ENCODE assay signal across 8 cellular contexts in the genomic region with DNA sequence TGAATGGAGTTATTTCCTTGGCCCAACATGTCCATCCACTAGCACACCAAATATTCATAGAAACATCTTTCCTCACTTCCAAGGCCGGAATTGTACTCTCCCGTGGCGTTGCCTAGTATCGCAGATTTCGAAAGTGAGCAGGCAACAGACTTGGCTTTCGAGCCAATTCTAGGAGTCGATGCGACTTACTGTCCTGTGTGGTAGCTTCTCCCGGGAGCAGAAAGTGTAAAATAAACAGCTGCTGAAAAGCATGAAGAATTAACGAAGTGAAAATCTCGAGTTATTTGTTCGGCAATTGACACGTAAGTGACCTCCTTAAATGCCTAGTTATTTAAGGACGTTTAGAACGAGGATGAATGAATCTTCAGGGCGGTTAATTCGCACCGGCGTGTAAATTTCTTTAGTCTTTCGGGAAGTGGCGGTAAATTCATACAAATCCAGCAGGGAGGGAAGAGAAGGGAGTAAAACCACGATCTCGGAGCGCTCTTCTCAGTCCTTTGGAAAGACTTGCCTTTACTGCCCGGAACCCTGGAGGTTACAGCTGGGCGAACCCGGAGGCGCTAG. TPM values are rescaled to one million over a fixed set of nuclear protein-coding genes. Genes with fewer than 3 reads are reported as not detected.
A peak's percentile ranks its signal among the peaks of the same experiment; 100 is the strongest.
DNase-seq lines count a peak whose midpoint lies in the region; ATAC-seq, FAIRE-seq and TF ChIP-seq lines count a peak whose summit lies in the region.

No MANE protein-coding gene starts in this region.

- H3K23me2 ChIP-seq in H9 (ENCODE audit: insufficient read length, low read depth, low read length, poor library complexity, severe bottlenecking): peaks cover 26% of the 10 kb centered on the region

- H3K36me3 ChIP-seq in BLaER1: no peaks in the 10 kb centered on the region

- H3K4me1 ChIP-seq in BLaER1: peaks cover 31% of the 10 kb centered on the region
- peaks cover 7% of the 10 kb centered on the region; the same call in 1 of the 2 replicates for H3K4me1 ChIP-seq in H9 (ENCODE audit: insufficient read depth, low read length)

- H3K56ac ChIP-seq in H9 (ENCODE audit: insufficient read length, low read depth, low read length): no peak overlapping the region

- H2AK5ac ChIP-seq in H9 (ENCODE audit: insufficient read length, low read length): no peak overlapping the region

- ATAC-seq in HG03095 (IDR thresholded peaks at IDR 0.05; ENCODE audit: unreplicated experiment): no peak

- no peak overlapping the region for H2BK20ac ChIP-seq in H9 (ENCODE audit: low read depth, low read length, poor library complexity, severe bottlenecking)

- no peak overlapping the region for H2BK5ac ChIP-seq in H9 (ENCODE audit: insufficient read length, low read length)

- no peak for TF ChIP-seq CTCF in H9 (conservative IDR thresholded peaks at IDR 0.05)
- no peak for TF ChIP-seq CTCF in choroid plexus epithelial cell (conservative IDR thresholded peaks at IDR 0.05; ENCODE audit: low read depth, low read length)

- H4K20me1 ChIP-seq in BLaER1: peaks cover 25% of the 10 kb centered on the region
- H4K20me1 ChIP-seq in H9 (ENCODE audit: control insufficient read depth, insufficient read depth, insufficient read length): no peaks in the 10 kb centered on the region

- H3K18ac ChIP-seq in H9 (ENCODE audit: insufficient read length, low read depth, low read length): no peak overlapping the region

- no CpG with 5 or more reads among the region's 28 CpGs for WGBS in H9 (ENCODE audit: extremely low coverage, insufficient read length, low lambda C conversion rate)

- no peak overlapping the region for H2BK12ac ChIP-seq in H9 (ENCODE audit: insufficient read length, low read depth, low read length)

- no peak overlapping the region for H3T11ph ChIP-seq in H9 (ENCODE audit: low read length)

- H4K5ac ChIP-seq in H9 (ENCODE audit: insufficient read length, low read depth, low read length): no peak overlapping the region

- H3K4ac ChIP-seq in H9 (ENCODE audit: low read depth, low read length): no peak overlapping the region

- DNase-seq in H9 (no peak), RCC 7860 (ENCODE audit: low spot score) (peak; percentile 46), choroid plexus epithelial cell (ENCODE audit: low read depth) (peak; percentile 84), kidney tubule cell (ENCODE audit: low spot score) (peak; percentile 73), GF-D8 (lab: John Stamatoyannopoulos, UW) (no peak)
- peak; percentile 31 for DNase-seq in stimulated activated CD8-positive, alpha-beta memory T cell treated with anti-CD3 and anti-CD28 coated beads, Interleukin-4, amount 100 ng/mL, for 48 hours

- H2AFZ ChIP-seq in H9 (ENCODE audit: low read length): peak overlapping the region; percentile 94

- no peak overlapping the region for H2BK120ac ChIP-seq in H9 (ENCODE audit: low read depth, low read length, poor library complexity, severe bottlenecking)

- H3K4me1 Mint-ChIP-seq in H9: peaks cover 30 to 33% of the 10 kb centered on the region in 2 experiments

- peak overlapping the region; percentile 80 to 85 for H3K4me3 Mint-ChIP-seq in H9

- no peak overlapping the region for H3K23ac ChIP-seq in H9 (ENCODE audit: insufficient read length, low read depth, low read length)

- no peaks in the 10 kb centered on the region for H3K79me1 ChIP-seq in H9 (ENCODE audit: insufficient read depth, low read depth, low read length, poor library complexity, severe bottlenecking)

- H3K27ac ChIP-seq in BLaER1 (no peak overlapping the region), H9 (ENCODE audit: insufficient read length, low read depth, low read length) (no peak overlapping the region)

- H3K79me2 ChIP-seq in H9 (ENCODE audit: insufficient read depth, low read length): peaks cover under 1% of the 10 kb centered on the region; the same call in 1 of the 2 replicates

- H2BK15ac ChIP-seq in H9 (ENCODE audit: low read depth, low read length): no peak overlapping the region

- no peak overlapping the region for H4K91ac ChIP-seq in H9 (ENCODE audit: insufficient read length, low read depth, low read length)

- no peak overlapping the region; a peak in 1 of 7 replicates for H3K27ac Mint-ChIP-seq in H9

- H3K9ac ChIP-seq in BLaER1 (peak overlapping the region; percentile 60), H9 (ENCODE audit: extremely low read depth, insufficient read length, low read length) (peak overlapping the region; percentile 39)

- H3K9me3 ChIP-seq in BLaER1: no peaks in the 10 kb centered on the region
- no peaks in the 10 kb centered on the region for H3K9me3 ChIP-seq in H9 (ENCODE audit: control insufficient read depth, low read depth, low read length)

- H3K27me3 ChIP-seq in BLaER1 (peaks cover 43% of the 10 kb centered on the region), H9 (ENCODE audit: insufficient read depth, low read length) (no peaks in the 10 kb centered on the region; the same call in 1 of the 2 replicates)

- no peak overlapping the region for H4K8ac ChIP-seq in H9 (replicated peaks; ENCODE audit: insufficient read length, low read depth, low read length)

- peaks cover 46% of the 10 kb centered on the region for H3K27me3 Mint-ChIP-seq in H9 (ENCODE audit: low read depth)

- no peak overlapping the region; the same call in 1 of the 2 replicates for H3K14ac ChIP-seq in H9 (ENCODE audit: insufficient read depth, low read length)

- FAIRE-seq in RCC 7860 (lab: Jason Lieb, UNC): peak; percentile 26

- peak overlapping the region; percentile 84 for H3K4me3 ChIP-seq in BLaER1
- peak overlapping the region; percentile 73 for H3K4me3 ChIP-seq in choroid plexus epithelial cell (ENCODE audit: low read depth, low read length)

- H3K4me2 ChIP-seq in BLaER1 (peak overlapping the region; percentile 99), H9 (ENCODE audit: insufficient read depth, insufficient read length, low read length) (peak overlapping the region; percentile 99)

- H3K36me3 Mint-ChIP-seq in H9 (ENCODE audit: insufficient read depth in 1 of 3, low read depth in 3 of 3): no peaks in the 10 kb centered on the region; a peak in 1 of 7 replicates

- H3K9me3 Mint-ChIP-seq in H9: no peaks in the 10 kb centered on the region

RNA-seq across cellular contexts. Expression of gene PCSK5, which starts 0.4 kb away (rescaled TPM):
- total RNA-seq in H9 (2021): 6.3 and 7.5 TPM in 2 replicates

Comparison
In these comparisons a context has a peak if more than half of its experiments do, and no peak if none do; other contexts are left out.
1. DNase-seq: peak in RCC 7860 (single experiment), choroid plexus epithelial cell (single experiment), kidney tubule cell (single experiment) and stimulated activated CD8-positive, alpha-beta memory T cell treated with anti-CD3 and anti-CD28 coated beads, Interleukin-4, amount 100 ng/mL, for 48 hours (single experiment); none in H9 (single experiment) and GF-D8 (single experiment).